Comparison of ENCODE assay signal across 28 cellular contexts in genomic region chr7:74461970-74462706, GRCh38. TPM values are rescaled to one million over a fixed set of nuclear protein-coding genes. Genes with fewer than 3 reads are reported as not detected.
DNase-seq lines count a peak whose midpoint lies in the region; FAIRE-seq and TF ChIP-seq lines count a peak whose summit lies in the region.
"Had no signal": no experiment of that assay in that cellular context is flagged by ENCODE, and none has a peak within 500 bp of the region (broad histone marks: within the 10 kb centered on the region; RNA-seq: fewer than 3 reads in every experiment).

No MANE protein-coding gene starts in this region.

- no peak overlapping the region for H2AFZ ChIP-seq in H1 (ENCODE audit: low read length)

- H3K18ac ChIP-seq in H1 (ENCODE audit: extremely low read depth, low read length), result no peak overlapping the region

- no peak overlapping the region for H2BK5ac ChIP-seq in H1 (ENCODE audit: low read depth, low read length)

- no peak overlapping the region for H3K23ac ChIP-seq in H1 (ENCODE audit: insufficient read length)

- no peak overlapping the region for H3K56ac ChIP-seq in H1 (replicated peaks; ENCODE audit: insufficient read length, low read depth, low read length)

- H3K9me3 ChIP-seq in BLaER1 (no peaks in the 10 kb centered on the region), H1 (ENCODE audit: insufficient read depth in 2 of 2, low read depth in 1 of 2, low read length in 1 of 2) (no peaks in the 10 kb centered on the region)
- H3K9me3 ChIP-seq: heart right ventricle, transverse colon had no signal

- H3K27me3 ChIP-seq in BLaER1, result no peaks in the 10 kb centered on the region
- H3K27me3 ChIP-seq in H1 (replicated peaks in 1 of 4; ENCODE audit: control insufficient read depth in 3 of 4, extremely low read depth in 1 of 4, insufficient read depth in 3 of 4, low read length in 3 of 4), result no peaks in the 10 kb centered on the region
- H3K27me3 ChIP-seq: heart right ventricle, transverse colon had no signal

- H3K79me1 ChIP-seq in H1 (ENCODE audit: low read depth, low read length), result peaks cover 26% of the 10 kb centered on the region

- H3K4me3 ChIP-seq in BLaER1 (no peak overlapping the region), H1 (ENCODE audit: extremely low read depth in 1 of 4, insufficient read depth in 2 of 4, low read depth in 3 of 4, low read length in 4 of 4) (no peak overlapping the region)
- H3K4me3 ChIP-seq: heart right ventricle, transverse colon had no signal

- H3K23me2 ChIP-seq in H1 (ENCODE audit: low read depth, low read length), result no peaks in the 10 kb centered on the region

- no peaks in the 10 kb centered on the region for H3K9me3 Mint-ChIP-seq in progenitor cell of endocrine pancreas (ENCODE audit: low read depth)
- H3K9me3 Mint-ChIP-seq: activated B cell treated with CpG ODN at 0.5 μM for 24 hours; activated naive CD4-positive, alpha-beta T cell treated with anti-CD3 and anti-CD28 coated beads, Interleukin-2, amount 50 U/mL, for 24 hours; CD8-positive, alpha-beta memory T cell had no signal

- no peak overlapping the region for H2BK120ac ChIP-seq in H1 (replicated peaks; ENCODE audit: low read depth, low read length)

- H3K27ac Mint-ChIP-seq in progenitor cell of endocrine pancreas, result peak overlapping the region; percentile 86
- H3K27ac Mint-ChIP-seq: activated B cell treated with CpG ODN at 0.5 μM for 24 hours; CD8-positive, alpha-beta memory T cell had no signal

- POLR2A ChIA-PET in H1 (lab: Charles Lee; ENCODE audit: partially characterized antibody), result interaction anchor here (0.6 to 2.1 kb wide), 8 partner anchors 9 to 144 kb away, joined by 3 to 6 read pairs (median 3); no protein-coding TSS in a partner anchor

- peaks cover 28% of the 10 kb centered on the region for H3K36me3 ChIP-seq in BLaER1
- no peaks in the 10 kb centered on the region; a peak in 1 of 8 replicates for H3K36me3 ChIP-seq in H1 (ENCODE audit: control insufficient read depth in 2 of 4, insufficient read depth in 4 of 4, low read length in 3 of 4)
- H3K36me3 ChIP-seq: heart right ventricle, transverse colon had no signal

- H3K27me3 Mint-ChIP-seq in progenitor cell of endocrine pancreas, result no peaks in the 10 kb centered on the region
- H3K27me3 Mint-ChIP-seq: activated naive CD4-positive, alpha-beta T cell treated with anti-CD3 and anti-CD28 coated beads, Interleukin-2, amount 50 U/mL, for 24 hours had no signal

- H3K9ac ChIP-seq in BLaER1 (no peak overlapping the region), H1 (replicated peaks in 1 of 4; ENCODE audit: extremely low read depth in 1 of 4, low read depth in 3 of 4, low read length in 3 of 4) (no peak overlapping the region)

- H3K27ac ChIP-seq in BLaER1 (no peak overlapping the region), H1 (ENCODE audit: low read depth, low read length) (no peak overlapping the region)
- H3K27ac ChIP-seq: heart right ventricle, transverse colon had no signal

- peaks cover 15% of the 10 kb centered on the region for H3K4me1 Mint-ChIP-seq in progenitor cell of endocrine pancreas (ENCODE audit: low read depth)

- H2BK20ac ChIP-seq in H1 (ENCODE audit: low read length), result no peak overlapping the region

- peaks cover 1% of the 10 kb centered on the region for H3K36me3 Mint-ChIP-seq in progenitor cell of endocrine pancreas (ENCODE audit: insufficient read depth)
- H3K36me3 Mint-ChIP-seq: activated naive CD4-positive, alpha-beta T cell treated with anti-CD3 and anti-CD28 coated beads, Interleukin-2, amount 50 U/mL, for 24 hours; CD8-positive, alpha-beta memory T cell had no signal

- no peak for TF ChIP-seq POLR2A in H1 (IDR thresholded peaks at IDR 0.05; ENCODE audit: control extremely low read depth in 1 of 2, low read depth in 2 of 2, low read length in 2 of 2)

- TF ChIP-seq CTCF in H1 (IDR thresholded peaks at IDR 0.05; ENCODE audit: control extremely low read depth in 1 of 3, insufficient read depth in 1 of 3, low read depth in 1 of 3, low read length in 3 of 3) (no peak), progenitor cell of endocrine pancreas (IDR thresholded peaks at IDR 0.05; ENCODE audit: unreplicated experiment) (no peak)

- H2BK12ac ChIP-seq in H1 (ENCODE audit: low read depth, low read length), result no peak overlapping the region

- H3K14ac ChIP-seq in H1 (ENCODE audit: insufficient read length), result no peak overlapping the region

- H4K8ac ChIP-seq in H1 (ENCODE audit: extremely low read depth, insufficient read depth, low read length), result no peak overlapping the region

- no peak overlapping the region for H2AK5ac ChIP-seq in H1 (ENCODE audit: low read depth, low read length)

- H3K79me2 ChIP-seq in H1 (ENCODE audit: control insufficient read depth in 1 of 2, insufficient read depth in 2 of 2, low read length in 2 of 2), result peaks cover 5 to 85% of the 10 kb centered on the region in 2 experiments; a peak in 3 of 4 replicates

- peak overlapping the region; percentile 49 for H3K4me2 ChIP-seq in BLaER1
- H3K4me2 ChIP-seq in H1 (ENCODE audit: insufficient read depth in 1 of 2, low read depth in 2 of 2, low read length in 2 of 2), result no peak overlapping the region

- peak; percentile 43 for DNase-seq in HT-29 (ENCODE audit: low spot score)
- no peak for DNase-seq in H1 (ENCODE audit: low read depth in 1 of 2, low spot score in 2 of 2)
- DNase-seq in progenitor cell of endocrine pancreas (ENCODE audit: low spot score, unreplicated experiment), result no peak
- DNase-seq in cerebellum (ENCODE audit: low spot score), result no peak
- no peak for DNase-seq in SIG-M5 (lab: John Stamatoyannopoulos, UW)
- DNase-seq in kidney glomerular epithelial cell (lab: John Stamatoyannopoulos, UW), result no peak
- no peak for DNase-seq in SIG-M5 treated with dmso at 0.1 percent for 504 hours (lab: John Stamatoyannopoulos, UW; ENCODE audit: unreplicated experiment)
- DNase-seq: activated B cell treated with CpG ODN at 0.5 μM for 24 hours; activated CD4-positive, alpha-beta T cell treated with anti-CD3 and anti-CD28 coated beads, Interleukin-2, amount 50 U/mL, for 4 hours; activated CD8-positive, alpha-beta memory T cell treated with anti-CD3 and anti-CD28 coated beads, Interleukin-2, amount 50 U/mL, for 4 hours; AML-193; anterior cingulate cortex; CD8-positive, alpha-beta memory T cell; DMS153; GDM1; HCEC 1CT; heart right ventricle; left cardiac atrium; NCI-H1092; NCI-H2029 treated with DMSO at 0.1 percent for 48 hours; NCI-H82; Right ventricle myocardium superior; stimulated activated naive CD8-positive, alpha-beta T cell treated with anti-CD3 and anti-CD28 coated beads, Interleukin-15, Interleukin-2, amounts not matched to agents 100 U/mL and 50 U/mL, for 24 hours; transverse colon had no signal

- H3K4me3 Mint-ChIP-seq in progenitor cell of endocrine pancreas (ENCODE audit: low read depth), result no peak overlapping the region
- H3K4me3 Mint-ChIP-seq: activated B cell treated with CpG ODN at 0.5 μM for 24 hours; activated naive CD4-positive, alpha-beta T cell treated with anti-CD3 and anti-CD28 coated beads, Interleukin-2, amount 50 U/mL, for 24 hours; CD8-positive, alpha-beta memory T cell had no signal

- no peak overlapping the region for H4K91ac ChIP-seq in H1 (replicated peaks; ENCODE audit: insufficient read length, low read length)

- CTCF ChIA-PET in H1 (lab: Charles Lee; ENCODE audit: partially characterized antibody), result interaction anchor here (0.6 to 3.5 kb wide), 5 partner anchors 11 to 105 kb away, joined by 3 to 19 read pairs (median 6); no protein-coding TSS in a partner anchor

- no peak overlapping the region for H4K5ac ChIP-seq in H1 (ENCODE audit: insufficient read length, low read depth, low read length)

- TF ChIP-seq RAD21 in H1 (IDR thresholded peaks at IDR 0.05 in 1 of 2, conservative IDR thresholded peaks at IDR 0.05 in 1 of 2; ENCODE audit: low read depth in 2 of 2, low read length in 2 of 2), result no peak

- no peak overlapping the region for H3K4ac ChIP-seq in H1 (replicated peaks; ENCODE audit: insufficient read length, low read depth, low read length)

- no peak for FAIRE-seq in H1 (lab: Jason Lieb, UNC)
- FAIRE-seq: A204.1, endometrium had no signal

- no peak overlapping the region for H2BK15ac ChIP-seq in H1 (ENCODE audit: low read length)

- WGBS in H1 (ENCODE audit: extremely low coverage in 1 of 2, insufficient coverage in 1 of 2, insufficient read length in 1 of 2, insufficient replicate concordance in 2 of 2, low coverage in 1 of 2, low lambda C conversion rate in 2 of 2, missing lambda C conversion rate in 1 of 2), 2 experiments, result 90% methylated on average over 13 of the region's 15 CpGs; no CpG with 5 or more reads in 1 of the 2 experiments

- H4K20me1 ChIP-seq in BLaER1 (peaks cover 100% of the 10 kb centered on the region), H1 (replicated peaks in 1 of 2; ENCODE audit: control insufficient read depth in 1 of 2, insufficient read depth in 2 of 2, low read length in 2 of 2) (peaks cover 20 to 26% of the 10 kb centered on the region in 2 experiments)

- peaks cover 70% of the 10 kb centered on the region for H3K4me1 ChIP-seq in BLaER1
- H3K4me1 ChIP-seq in H1 (replicated peaks in 1 of 4; ENCODE audit: control insufficient read depth in 3 of 4, insufficient read depth in 4 of 4, low read length in 3 of 4), result peaks cover 0 to 6% (median under 1%) of the 10 kb centered on the region in 4 experiments; a peak in 3 of 7 replicates

- TF ChIP-seq EP300 in H1 (IDR thresholded peaks at IDR 0.05; ENCODE audit: borderline replicate concordance in 1 of 2, low read depth in 2 of 2, low read length in 2 of 2), result no peak

TF ChIP-seq in H1, 55 proteins besides CTCF, POLR2A, EP300 and RAD21:
- TF ChIP-seq KDM1A (IDR thresholded peaks at IDR 0.05; ENCODE audit: borderline replicate concordance, low read length) (0 out of 2 replicates have a peak, but pooled peaks have one; percentile 32), TAF1 (IDR thresholded peaks at IDR 0.05; ENCODE audit: low read depth, low read length) (no peak)

RNA-seq across cellular contexts. Expression of gene GTF2IRD1, which starts 8.4 kb away (rescaled TPM):
- 34.6 and 41.5 TPM in 2 replicates for total RNA-seq in HT-29 (2014; rRNA removed; shearing (Covaris generic))
- total RNA-seq in H1 (2021; fragmentation: NEBNext Ultra II Directional; extraction: Animal tissue kit (Norgen Biotek cat#: 25700)), result 45.4 and 46.5 TPM in 2 replicates
- polyA plus RNA-seq in H1 (2011; rRNA removed), result 27.4 and 34.9 TPM in 2 replicates
- 25.8 TPM for polyA plus RNA-seq in H1 (2011; cell fraction: cytosol; rRNA removed)
- 57.6 TPM for polyA plus RNA-seq in H1 (2011; cell fraction: nucleus; rRNA removed)
- 40.0 to 48.4 TPM (median 43.5 TPM) in 4 replicates for polyA plus RNA-seq in H1 (2012, experiment 1 of 2)
- polyA plus RNA-seq in H1 (2012, experiment 2 of 2), result 25.8 TPM
- polyA plus RNA-seq in H1 (2013, experiment 1 of 2), result 40.2 TPM
- polyA plus RNA-seq in H1 (2013, experiment 2 of 2), result 35.9 TPM
- polyA minus RNA-seq in H1 (2011; rRNA and poly(A)+ RNA removed), result 23.6 and 31.2 TPM in 2 replicates
- 26.9 TPM for polyA minus RNA-seq in H1 (2011; cell fraction: cytosol; rRNA and poly(A)+ RNA removed)
- polyA minus RNA-seq in H1 (2011; cell fraction: nucleus; rRNA and poly(A)+ RNA removed), result 27.7 TPM
- total RNA-seq in progenitor cell of endocrine pancreas (52.6 and 60.7 TPM in 2 replicates), cerebellum (20.7 TPM)
- polyA plus RNA-seq: CD8-positive, alpha-beta memory T cell had no signal
